Comparison of ENCODE assay signal across 16 cellular contexts in the genomic region with DNA sequence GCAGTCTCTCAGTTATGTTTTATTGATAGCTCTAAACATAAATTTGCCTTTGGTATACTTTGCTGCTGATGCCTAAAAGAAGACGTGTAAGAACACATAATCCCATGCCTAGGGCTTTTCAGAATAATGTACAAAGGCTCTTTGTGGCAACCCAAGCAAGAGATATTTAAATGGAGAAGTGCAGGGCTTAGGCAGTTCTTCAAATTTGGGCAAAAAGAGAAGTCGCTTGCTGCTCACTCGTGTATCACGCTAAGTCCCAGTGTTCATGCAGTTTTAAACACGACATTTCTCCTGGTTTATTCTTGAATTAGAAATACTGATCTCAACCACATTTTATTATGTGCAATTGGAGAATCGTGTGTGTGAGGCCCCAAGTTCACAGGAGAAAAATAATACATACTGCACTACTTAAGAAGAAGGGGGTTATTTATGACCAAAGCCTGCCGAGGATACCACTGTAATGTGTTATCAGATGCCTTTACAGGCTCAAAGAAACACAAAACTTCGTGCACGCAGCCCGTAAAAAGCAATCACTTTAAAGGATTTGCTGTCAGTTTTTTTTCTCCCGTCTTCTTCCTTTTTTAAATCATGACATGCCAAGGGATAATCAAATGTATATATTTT. TPM values are rescaled to one million over a fixed set of nuclear protein-coding genes. Genes with fewer than 3 reads are reported as not detected.
DNase-seq lines count a peak whose midpoint lies in the region; TF ChIP-seq lines count a peak whose summit lies in the region.
"Had no signal": no experiment of that assay in that cellular context is flagged by ENCODE, and none has a peak within 500 bp of the region (broad histone marks: within the 10 kb centered on the region; RNA-seq: fewer than 3 reads in every experiment).

No MANE protein-coding gene starts in this region.

- H3K4me2 ChIP-seq in Karpas-422 (ENCODE audit: low read depth, low read length, poor library complexity, severe bottlenecking) (peak overlapping the region; percentile 43), GM23248 (ENCODE audit: unreplicated experiment) (no peak overlapping the region)

- H3K79me2 ChIP-seq in Karpas-422 (ENCODE audit: low read length): no peaks in the 10 kb centered on the region
- no peaks in the 10 kb centered on the region for H3K79me2 ChIP-seq in GM23248 (ENCODE audit: insufficient read depth)

- no peaks in the 10 kb centered on the region for H3F3A ChIP-seq in GM23248 (ENCODE audit: insufficient read depth)

- H3K4me1 ChIP-seq in Karpas-422 (ENCODE audit: low read length): peaks cover 17% of the 10 kb centered on the region
- H3K4me1 ChIP-seq in esophagus muscularis mucosa: no peaks in the 10 kb centered on the region
- peaks cover 9% of the 10 kb centered on the region for H3K4me1 ChIP-seq in GM23248 (ENCODE audit: insufficient read depth)
- H3K4me1 ChIP-seq: SJSA1 had no signal

- in situ Hi-C loops in G401 (cut with HindIII; ENCODE audit: low sequenced_read_pairs): no loop called here
- in situ Hi-C loops in GM23248 (cut with MboI): no loop called here

- H3K9me2 ChIP-seq in Karpas-422 (replicated peaks; ENCODE audit: insufficient read depth, low read length) (no peaks in the 10 kb centered on the region), GM23248 (ENCODE audit: insufficient read depth) (no peaks in the 10 kb centered on the region)

- H3K36me3 ChIP-seq in Karpas-422 (ENCODE audit: insufficient read depth, low read length) (no peaks in the 10 kb centered on the region), esophagus muscularis mucosa (no peaks in the 10 kb centered on the region), GM23248 (ENCODE audit: low read depth) (no peaks in the 10 kb centered on the region)
- H3K36me3 ChIP-seq: SJSA1 had no signal

- H3K4me3 ChIP-seq in Karpas-422 (ENCODE audit: low read length) (no peak overlapping the region), esophagus muscularis mucosa (no peak overlapping the region), GM23248 (no peak overlapping the region)
- H3K4me3 ChIP-seq: K562, SJSA1 had no signal

- H3K27ac ChIP-seq in Karpas-422 (ENCODE audit: low read length) (peak overlapping the region; percentile 42; the same call in 1 of the 2 replicates), esophagus muscularis mucosa (replicated peaks in 1 of 4) (no peak overlapping the region), GM23248 (no peak overlapping the region)
- H3K27ac ChIP-seq: SJSA1 had no signal

- H4K20me1 ChIP-seq in Karpas-422 (ENCODE audit: insufficient read depth, low read depth, low read length) (no peaks in the 10 kb centered on the region), GM23248 (ENCODE audit: insufficient read depth) (no peaks in the 10 kb centered on the region)

- WGBS in esophagus muscularis mucosa: 50% methylated on average over 11 of the region's 11 CpGs
- 59 to 60% methylated on average over 11 of the region's 11 CpGs for WGBS in GM23248 (ENCODE audit: low coverage in 1 of 2, low lambda C conversion rate in 2 of 2, missing lambda C conversion rate in 2 of 2), 2 experiments

- no peak for TF ChIP-seq CTCF in esophagus muscularis mucosa (IDR thresholded peaks at IDR 0.05)

- H3K9ac ChIP-seq in Karpas-422 (ENCODE audit: low read length) (0 out of 2 replicates have a peak overlapping the region, but pooled peaks have one; percentile 8), GM23248 (no peak overlapping the region)

- no peak for TF ChIP-seq EP300 in esophagus muscularis mucosa (IDR thresholded peaks at IDR 0.05)

- peak; percentile 68 for DNase-seq in Karpas-422
- DNase-seq in NOMO-1 treated with dmso at 0.1 percent for 144 hours (lab: John Stamatoyannopoulos, UW; ENCODE audit: unreplicated experiment): peak; percentile 57
- peak; percentile 53 for DNase-seq in esophagus muscularis mucosa (ENCODE audit: extremely low spot score)
- DNase-seq in pons (ENCODE audit: low spot score): peak; percentile 53
- no peak for DNase-seq in G401 (ENCODE audit: low spot score)
- no peak for DNase-seq in NCI-H524 (lab: John Stamatoyannopoulos, UW)
- no peak for DNase-seq in GM23248
- DNase-seq: C1 segment of cervical spinal cord, DMS79 treated with DMSO at 0.1 percent for 48 hours, H9, NCI-H1092 treated with DMSO at 0.1 percent for 48 hours, NCI-H510A, NCI-H774 had no signal

- no peaks in the 10 kb centered on the region; the same call in 1 of the 2 replicates for H3K27me3 ChIP-seq in Karpas-422 (ENCODE audit: low read length)
- H3K27me3 ChIP-seq in esophagus muscularis mucosa: peaks cover 0 to 52% (median 3%) of the 10 kb centered on the region in 4 donors
- H3K27me3 ChIP-seq in GM23248 (replicated peaks; ENCODE audit: insufficient read depth): peaks cover 4% of the 10 kb centered on the region; the same call in 1 of the 2 replicates

- no peak for TF ChIP-seq POLR2A in esophagus muscularis mucosa (IDR thresholded peaks at IDR 0.05; ENCODE audit: low read depth)

- H2AFZ ChIP-seq in Karpas-422 (ENCODE audit: low read length) (no peak overlapping the region), GM23248 (no peak overlapping the region)

- intact Hi-C loops in esophagus muscularis mucosa (cut with DNase I): no loop called here

- H3K9me3 ChIP-seq in Karpas-422 (ENCODE audit: low read length): no peaks in the 10 kb centered on the region
- H3K9me3 ChIP-seq in esophagus muscularis mucosa: no peaks in the 10 kb centered on the region
- H3K9me3 ChIP-seq in GM23248 (ENCODE audit: low read depth): no peaks in the 10 kb centered on the region
- H3K9me3 ChIP-seq: SJSA1 had no signal

RNA-seq across cellular contexts. Expression of gene IRX6, which starts 22.5 kb away (rescaled TPM):
- total RNA-seq in Karpas-422 (2014; rRNA removed; shearing (Covaris generic); ENCODE audit: low replicate concordance): not detected in 2 replicates
- total RNA-seq in esophagus muscularis mucosa: 1 to 10 TPM in 1 of 4 donors, under 1 TPM in 2, not detected in 1; 0.11 to 1.6 (median 0.17) TPM
- not detected in 2 replicates for total RNA-seq in G401 (2014; rRNA removed; shearing (Covaris generic))
- total RNA-seq in GM23248 (2014; rRNA removed; shearing (Covaris generic)): not detected in 2 replicates
- not detected in 2 replicates for polyA plus RNA-seq in GM23248 (2016; fragmentation: Nextera tagmentation; extraction: Ambion mirVana)
- total RNA-seq: H9; SJSA1; T-helper 2 cell treated with Interferon-gamma antibody and Interleukin-4, amounts not matched to agents 100 ng/mL and 5 ng/mL, for 36 hours had no signal

Comparison
In these comparisons a context has a peak if more than half of its experiments do, and no peak if none do; other contexts are left out.
1. DNase-seq: peak in Karpas-422 (single experiment), NOMO-1 treated with dmso at 0.1 percent for 144 hours (single experiment), esophagus muscularis mucosa (single experiment) and pons (single experiment); none in G401 (single experiment), NCI-H524 (0 of 2) and GM23248 (single experiment).